ENCODE assay signal across 8 cellular contexts in the genomic region with DNA sequence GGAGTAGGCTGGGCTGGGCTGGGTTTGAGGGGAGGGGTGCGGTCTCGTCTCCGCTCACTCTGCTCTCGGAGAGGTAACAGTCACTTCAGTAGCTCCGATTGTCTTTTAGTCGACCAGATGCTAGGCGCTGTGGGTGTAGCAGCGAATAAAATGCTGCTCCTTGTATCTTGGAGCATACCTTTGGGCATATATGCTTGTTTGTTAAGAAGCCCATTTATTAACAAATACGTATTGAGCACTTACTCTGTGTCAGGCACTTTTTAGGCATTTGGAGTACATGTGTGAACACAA. TPM values are rescaled to one million over a fixed set of nuclear protein-coding genes. Genes with fewer than 3 reads are reported as not detected.
DNase-seq lines count a peak whose midpoint lies in the region; ATAC-seq and TF ChIP-seq lines count a peak whose summit lies in the region.

No MANE protein-coding gene starts in this region.

- H3K27ac ChIP-seq in CD8-positive, alpha-beta T cell (ENCODE audit: low read depth, low read length), result peak overlapping the region; percentile 81
- no peak overlapping the region for H3K27ac ChIP-seq in H9 (ENCODE audit: insufficient read length, low read depth, low read length)

- H3K4me1 Mint-ChIP-seq in CD8-positive, alpha-beta T cell (ENCODE audit: low read depth), result peaks cover 23% of the 10 kb centered on the region
- peaks cover 15 to 16% of the 10 kb centered on the region in 2 experiments for H3K4me1 Mint-ChIP-seq in H9
- peaks cover 22% of the 10 kb centered on the region for H3K4me1 Mint-ChIP-seq in activated naive CD4-positive, alpha-beta T cell treated with anti-CD3 and anti-CD28 coated beads, Interleukin-2, amount 10 ng/mL, durations not matched to agents 7 days and 5 days

- peak overlapping the region; percentile 89; the same call in 1 of the 2 replicates for H3K14ac ChIP-seq in H9 (ENCODE audit: insufficient read depth, low read length)

- peak in 4 of 7 experiments; percentile 31 to 66 (median 53) for DNase-seq in CD8-positive, alpha-beta T cell
- DNase-seq in H9 (peak; percentile 77), NCI-H2227 (lab: John Stamatoyannopoulos, UW; ENCODE audit: unreplicated experiment) (peak; percentile 70), KG1 (lab: John Stamatoyannopoulos, UW) (no peak)
- DNase-seq in activated naive CD4-positive, alpha-beta T cell treated with anti-CD3 and anti-CD28 coated beads, Interleukin-2, amount 10 ng/mL, durations not matched to agents 7 days and 5 days, result peak; percentile 76
- DNase-seq in stimulated activated CD4-positive, alpha-beta T cell treated with anti-CD3 and anti-CD28 coated beads, Interleukin-15, amount 100 ng/mL, for 24 hours, result peak; percentile 73

- peak; percentile 22 for ATAC-seq in CD8-positive, alpha-beta T cell
- ATAC-seq in GM18511 (IDR thresholded peaks at IDR 0.05; ENCODE audit: unreplicated experiment), result no peak

- POLR2A ChIA-PET in CD8-positive, alpha-beta T cell (lab: Charles Lee), result interaction anchor here (1.4 to 2.5 kb wide), 3 partner anchors 19 to 214 kb away, joined by 6 to 7 read pairs (median 6); a partner anchor contains a TSS

- H2BK120ac ChIP-seq in H9 (ENCODE audit: low read depth, low read length, poor library complexity, severe bottlenecking), result no peak overlapping the region

- no peaks in the 10 kb centered on the region for H3K79me1 ChIP-seq in H9 (ENCODE audit: insufficient read depth, low read depth, low read length, poor library complexity, severe bottlenecking)

- H2BK15ac ChIP-seq in H9 (ENCODE audit: low read depth, low read length), result no peak overlapping the region

- no peaks in the 10 kb centered on the region for H3K9me3 Mint-ChIP-seq in CD8-positive, alpha-beta T cell
- no peaks in the 10 kb centered on the region for H3K9me3 Mint-ChIP-seq in H9
- H3K9me3 Mint-ChIP-seq in activated naive CD4-positive, alpha-beta T cell treated with anti-CD3 and anti-CD28 coated beads, Interleukin-2, amount 10 ng/mL, durations not matched to agents 7 days and 5 days, result no peaks in the 10 kb centered on the region

- H3K27me3 Mint-ChIP-seq in CD8-positive, alpha-beta T cell (ENCODE audit: low read depth), result peaks cover under 1% of the 10 kb centered on the region
- peaks cover 33% of the 10 kb centered on the region for H3K27me3 Mint-ChIP-seq in H9 (ENCODE audit: low read depth)
- H3K27me3 Mint-ChIP-seq in activated naive CD4-positive, alpha-beta T cell treated with anti-CD3 and anti-CD28 coated beads, Interleukin-2, amount 10 ng/mL, durations not matched to agents 7 days and 5 days, result peaks cover 9% of the 10 kb centered on the region

- H2BK5ac ChIP-seq in H9 (ENCODE audit: insufficient read length, low read length), result no peak overlapping the region

- CTCF ChIA-PET in CD8-positive, alpha-beta T cell (lab: Charles Lee), result interaction anchor here (1.6 to 4.3 kb wide), 3 partner anchors 18 to 172 kb away, joined by 4 to 110 read pairs (median 6); no protein-coding TSS in a partner anchor
- CTCF ChIA-PET in activated naive CD4-positive, alpha-beta T cell treated with anti-CD3 and anti-CD28 coated beads, Interleukin-2, amount 10 ng/mL, durations not matched to agents 7 days and 5 days (lab: Charles Lee), result interaction anchor here (0.7 to 2.1 kb wide), 8 partner anchors 58 to 301 kb away, joined by 3 to 7 read pairs (median 4); no protein-coding TSS in a partner anchor

- peak overlapping the region; percentile 98 for H3K4me3 Mint-ChIP-seq in CD8-positive, alpha-beta T cell
- peak overlapping the region; percentile 83 to 93 for H3K4me3 Mint-ChIP-seq in H9
- peak overlapping the region; percentile 97 for H3K4me3 Mint-ChIP-seq in activated naive CD4-positive, alpha-beta T cell treated with anti-CD3 and anti-CD28 coated beads, Interleukin-2, amount 10 ng/mL, durations not matched to agents 7 days and 5 days

- H3K36me3 ChIP-seq in CD8-positive, alpha-beta T cell (ENCODE audit: insufficient read depth, low read length), result peaks cover 15% of the 10 kb centered on the region

- peak overlapping the region; percentile 95 for H3K27ac Mint-ChIP-seq in CD8-positive, alpha-beta T cell
- H3K27ac Mint-ChIP-seq in H9, result no peak overlapping the region
- peak overlapping the region; percentile 75 for H3K27ac Mint-ChIP-seq in activated naive CD4-positive, alpha-beta T cell treated with anti-CD3 and anti-CD28 coated beads, Interleukin-2, amount 10 ng/mL, durations not matched to agents 7 days and 5 days

- no peak overlapping the region for H3K23ac ChIP-seq in H9 (ENCODE audit: insufficient read length, low read depth, low read length)

- no peak overlapping the region for H3K4ac ChIP-seq in H9 (ENCODE audit: low read depth, low read length)

- TF ChIP-seq CTCF in CD8-positive, alpha-beta T cell (IDR thresholded peaks at IDR 0.05), result no peak
- no peak for TF ChIP-seq CTCF in H9 (conservative IDR thresholded peaks at IDR 0.05)

- H4K5ac ChIP-seq in H9 (ENCODE audit: insufficient read length, low read depth, low read length), result no peak overlapping the region

- no peaks in the 10 kb centered on the region for H3K79me2 ChIP-seq in H9 (ENCODE audit: insufficient read depth, low read length)

- no peak overlapping the region for H4K91ac ChIP-seq in H9 (ENCODE audit: insufficient read length, low read depth, low read length)

- H4K8ac ChIP-seq in H9 (replicated peaks; ENCODE audit: insufficient read length, low read depth, low read length), result no peak overlapping the region

- H3T11ph ChIP-seq in H9 (ENCODE audit: low read length), result no peak overlapping the region

- intact Hi-C loops in CD8-positive, alpha-beta T cell (cut with DNase I, micrococcal nuclease), result loop anchor here (1.0 to 5.0 kb wide), 8 partner anchors 18 to 298 kb away; a partner anchor contains a TSS

- no peak overlapping the region for H3K18ac ChIP-seq in H9 (ENCODE audit: insufficient read length, low read depth, low read length)

- H2BK12ac ChIP-seq in H9 (ENCODE audit: insufficient read length, low read depth, low read length), result no peak overlapping the region

- peaks cover 2% of the 10 kb centered on the region for H3K23me2 ChIP-seq in H9 (ENCODE audit: insufficient read length, low read depth, low read length, poor library complexity, severe bottlenecking)

- no peak overlapping the region for H2AFZ ChIP-seq in H9 (ENCODE audit: low read length)

- H3K4me1 ChIP-seq in CD8-positive, alpha-beta T cell (ENCODE audit: insufficient read depth, low read length), result peaks cover 16% of the 10 kb centered on the region
- H3K4me1 ChIP-seq in H9 (ENCODE audit: insufficient read depth, low read length), result no peaks in the 10 kb centered on the region; the same call in 1 of the 2 replicates

- no peak overlapping the region for H2BK20ac ChIP-seq in H9 (ENCODE audit: low read depth, low read length, poor library complexity, severe bottlenecking)

- H4K20me1 ChIP-seq in H9 (ENCODE audit: control insufficient read depth, insufficient read depth, insufficient read length), result no peaks in the 10 kb centered on the region

- H3K4me3 ChIP-seq in CD8-positive, alpha-beta T cell (ENCODE audit: low read depth, low read length), result peak overlapping the region; percentile 86
- H3K4me3 ChIP-seq in iPS-18c (ENCODE audit: insufficient read depth, low read depth, low read length), result peak overlapping the region; percentile 73

- no peak overlapping the region for H2AK5ac ChIP-seq in H9 (ENCODE audit: insufficient read length, low read length)

- H3K9me3 ChIP-seq in CD8-positive, alpha-beta T cell (ENCODE audit: low read length), result no peaks in the 10 kb centered on the region
- H3K9me3 ChIP-seq in H9 (ENCODE audit: control insufficient read depth, low read depth, low read length) (no peaks in the 10 kb centered on the region), iPS-18c (ENCODE audit: control insufficient read depth, insufficient read depth, low read length) (no peaks in the 10 kb centered on the region)

- no peak overlapping the region for H3K56ac ChIP-seq in H9 (ENCODE audit: insufficient read length, low read depth, low read length)

- no CpG with 5 or more reads among the region's 9 CpGs for WGBS in H9 (ENCODE audit: extremely low coverage, insufficient read length, low lambda C conversion rate)

- peak overlapping the region; percentile 55 for H3K9ac ChIP-seq in H9 (ENCODE audit: extremely low read depth, insufficient read length, low read length)

- peaks cover 29% of the 10 kb centered on the region for H3K36me3 Mint-ChIP-seq in CD8-positive, alpha-beta T cell
- H3K36me3 Mint-ChIP-seq in H9 (ENCODE audit: insufficient read depth in 1 of 3, low read depth in 3 of 3), result peaks cover 3 to 19% (median 19%) of the 10 kb centered on the region in 3 experiments; a peak in 6 of 7 replicates
- H3K36me3 Mint-ChIP-seq in activated naive CD4-positive, alpha-beta T cell treated with anti-CD3 and anti-CD28 coated beads, Interleukin-2, amount 10 ng/mL, durations not matched to agents 7 days and 5 days, result peaks cover 15% of the 10 kb centered on the region

- no peaks in the 10 kb centered on the region for H3K27me3 ChIP-seq in CD8-positive, alpha-beta T cell (ENCODE audit: insufficient read depth, low read length)
- no peaks in the 10 kb centered on the region; the same call in 1 of the 2 replicates for H3K27me3 ChIP-seq in H9 (ENCODE audit: insufficient read depth, low read length)

- peak overlapping the region; percentile 93 for H3K4me2 ChIP-seq in H9 (ENCODE audit: insufficient read depth, insufficient read length, low read length)

RNA-seq across cellular contexts. Expression of a gene that starts 0.5 kb away (rescaled TPM):
- total RNA-seq in CD8-positive, alpha-beta T cell, result 10 to 100 TPM; 15.7 to 18.2 TPM
- 14.0 and 14.1 TPM in 2 replicates for total RNA-seq in H9 (2021)

RNA-seq across cellular contexts. Expression of a gene that starts 24.5 kb away (rescaled TPM):
- total RNA-seq in CD8-positive, alpha-beta T cell, result under 1 TPM in 1 of 2 experiments, not detected in 1; 0.16 TPM
- total RNA-seq in H9 (2021), result 0.24 and 0.33 TPM in 2 replicates

RNA-seq across cellular contexts. Expression of a gene that starts 56.7 kb away (rescaled TPM):
- 100 to 1,000 TPM; 128 to 129 TPM for total RNA-seq in CD8-positive, alpha-beta T cell
- 8.2 TPM in 2 replicates for total RNA-seq in H9 (2021)

Comparison
In these comparisons a context has a peak if more than half of its experiments do, and no peak if none do; other contexts are left out.
1. H3K27ac Mint-ChIP-seq: peak in CD8-positive, alpha-beta T cell (single experiment) and activated naive CD4-positive, alpha-beta T cell treated with anti-CD3 and anti-CD28 coated beads, Interleukin-2, amount 10 ng/mL, durations not matched to agents 7 days and 5 days (single experiment); none in H9 (0 of 3).
2. RNA of a gene that starts 56.7 kb away (total RNA-seq): 128 to 129 TPM in CD8-positive, alpha-beta T cell; 8.2 TPM in H9; every median in the first group is over 10 times any median in the second.
3. Peak in every context shown above with its lines, with median percentiles within 50 percentile points of each other: H3K4me3 Mint-ChIP-seq.